Comparison of ENCODE assay signal across 11 cellular contexts in the genomic region with DNA sequence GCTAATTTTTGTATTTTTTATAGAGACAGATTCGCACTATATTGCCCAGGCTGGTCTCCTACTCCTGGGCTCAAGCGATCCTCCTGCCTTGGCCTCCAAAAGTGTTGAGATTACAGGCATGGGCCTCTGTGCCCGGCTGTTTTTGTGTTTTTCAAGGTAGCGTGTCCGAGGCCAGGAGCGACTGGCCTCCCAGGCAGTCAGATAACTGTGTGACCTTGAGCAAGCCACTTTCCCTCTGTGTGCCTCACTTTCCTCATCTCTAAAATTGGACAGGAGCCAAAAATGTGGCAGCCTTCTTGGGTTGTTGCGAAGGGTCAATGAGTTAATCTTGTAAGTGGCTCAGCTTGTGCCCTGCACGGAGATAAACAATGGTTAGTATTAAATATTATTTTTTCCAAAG. TPM values are rescaled to one million over a fixed set of nuclear protein-coding genes. Genes with fewer than 3 reads are reported as not detected.
A peak's percentile ranks its signal among the peaks of the same experiment; 100 is the strongest.
DNase-seq lines count a peak whose midpoint lies in the region; ATAC-seq and TF ChIP-seq lines count a peak whose summit lies in the region.
"Had no signal": no experiment of that assay in that cellular context is flagged by ENCODE, and none has a peak within 500 bp of the region (broad histone marks: within the 10 kb centered on the region; RNA-seq: fewer than 3 reads in every experiment).

No MANE protein-coding gene starts in this region.

- H3K4me3 Mint-ChIP-seq in MCF 10A (ENCODE audit: unreplicated experiment), result no peak overlapping the region
- H3K4me3 Mint-ChIP-seq in activated B cell treated with CpG ODN at 0.5 μM for 24 hours, result no peak overlapping the region
- H3K4me3 Mint-ChIP-seq in type B pancreatic cell, result peak overlapping the region; percentile 79

- 91% methylated on average over 8 of the region's 8 CpGs for whole genome bisulfite sequencing in mesenchymal stem cell

- H3K27ac ChIP-seq in breast epithelium, result no peak overlapping the region
- no peak overlapping the region for H3K27ac ChIP-seq in mesenchymal stem cell (ENCODE audit: low read length, poor library complexity, severe bottlenecking)

- no TSS peak for BruUV-seq in MCF 10A (replicated peaks; lab: Mats Ljungman, UMichigan)

- DNase-seq in MCF 10A (ENCODE audit: unreplicated experiment) (no peak), breast epithelium (ENCODE audit: low spot score in 2 of 2) (no peak), activated B cell treated with CpG ODN at 0.5 μM for 24 hours (no peak), mesenchymal stem cell (no peak), type B pancreatic cell (ENCODE audit: extremely low spot score, unreplicated experiment) (no peak), NCI-H2029 (lab: John Stamatoyannopoulos, UW) (no peak), CD1c-positive myeloid dendritic cell (ENCODE audit: extremely low spot score) (no peak)
- no peak for DNase-seq in effector CD8-positive, alpha-beta T cell (lab: John Stamatoyannopoulos, UW)
- DNase-seq: activated gamma-delta T cell treated with Interleukin-2 at 50 U/mL for 16 hours, C1 segment of cervical spinal cord, NCI-H1694 had no signal

- H2BK12ac ChIP-seq in mesenchymal stem cell (ENCODE audit: low read length in 2 of 2), result peak overlapping the region in 1 of 2 experiments; percentile 63

- no peak overlapping the region for H2BK5ac ChIP-seq in mesenchymal stem cell (ENCODE audit: low read depth, low read length, poor library complexity, severe bottlenecking)

- H3K27me3 Mint-ChIP-seq in MCF 10A (ENCODE audit: insufficient read depth, unreplicated experiment), result no peaks in the 10 kb centered on the region
- H3K27me3 Mint-ChIP-seq in activated B cell treated with CpG ODN at 0.5 μM for 24 hours, result no peaks in the 10 kb centered on the region
- H3K27me3 Mint-ChIP-seq in type B pancreatic cell, result no peaks in the 10 kb centered on the region

- H3K9me3 ChIP-seq in breast epithelium (no peaks in the 10 kb centered on the region), mesenchymal stem cell (ENCODE audit: control insufficient read depth, low read length) (no peaks in the 10 kb centered on the region)

- no peak overlapping the region for H3K4me2 ChIP-seq in mesenchymal stem cell (ENCODE audit: low read length, poor library complexity, severe bottlenecking)

- TF ChIP-seq CTCF in MCF 10A (IDR thresholded peaks at IDR 0.05; ENCODE audit: unreplicated experiment), result no peak
- TF ChIP-seq CTCF in breast epithelium (IDR thresholded peaks at IDR 0.05), result no peak
- TF ChIP-seq CTCF in activated B cell treated with CpG ODN at 0.5 μM for 24 hours (IDR thresholded peaks at IDR 0.05), result no peak
- TF ChIP-seq CTCF in type B pancreatic cell (conservative IDR thresholded peaks at IDR 0.05), result no peak

- H3K4me1 ChIP-seq in breast epithelium, result no peaks in the 10 kb centered on the region
- H3K4me1 ChIP-seq in mesenchymal stem cell (ENCODE audit: control insufficient read depth, insufficient read depth, low read depth, low read length), result peaks cover 5% of the 10 kb centered on the region

- H3K27me3 ChIP-seq in breast epithelium, result no peaks in the 10 kb centered on the region
- H3K27me3 ChIP-seq in mesenchymal stem cell (ENCODE audit: control insufficient read depth in 1 of 2, insufficient read depth in 1 of 2, low read length in 2 of 2), result no peaks in the 10 kb centered on the region

- H4K8ac ChIP-seq in mesenchymal stem cell (ENCODE audit: low read length), result no peak overlapping the region

- no peak overlapping the region for H2AFZ ChIP-seq in mesenchymal stem cell (ENCODE audit: low read depth, low read length)

- no peak overlapping the region for H3K4me3 ChIP-seq in breast epithelium
- peak overlapping the region in 1 of 2 experiments; percentile 89 for H3K4me3 ChIP-seq in mesenchymal stem cell (ENCODE audit: insufficient read depth in 1 of 2, low read depth in 1 of 2, low read length in 2 of 2)

- peak overlapping the region; percentile 17 to 46 for H3K4ac ChIP-seq in mesenchymal stem cell (ENCODE audit: low read depth in 1 of 2, low read length in 2 of 2)

- no peaks in the 10 kb centered on the region for H3K36me3 ChIP-seq in breast epithelium
- H3K36me3 ChIP-seq in mesenchymal stem cell (ENCODE audit: control insufficient read depth in 1 of 2, insufficient read depth in 2 of 2, low read depth in 1 of 2, low read length in 2 of 2), result no peaks in the 10 kb centered on the region

- no peak overlapping the region for H2AK5ac ChIP-seq in mesenchymal stem cell (ENCODE audit: low read length, severe bottlenecking)

- no peak overlapping the region for H3K14ac ChIP-seq in mesenchymal stem cell (ENCODE audit: low read length in 2 of 2)

- H3K9me3 Mint-ChIP-seq in MCF 10A (ENCODE audit: unreplicated experiment) (no peaks in the 10 kb centered on the region), activated B cell treated with CpG ODN at 0.5 μM for 24 hours (no peaks in the 10 kb centered on the region), type B pancreatic cell (no peaks in the 10 kb centered on the region)

- H3K9ac ChIP-seq in mesenchymal stem cell (ENCODE audit: low read length), result peak overlapping the region; percentile 90

- H2BK120ac ChIP-seq in mesenchymal stem cell (ENCODE audit: low read depth, low read length), result no peak overlapping the region

- no peak for ATAC-seq in activated B cell treated with CpG ODN at 0.5 μM for 24 hours (ENCODE audit: low read depth)

- CTCF ChIA-PET in MCF 10A (lab: Yijun Ruan, JAX), result interaction anchor here (0.7 to 1.1 kb wide), 3 partner anchors 68 to 144 kb away, joined by 3 to 10 read pairs (median 3); no protein-coding TSS in a partner anchor
- CTCF ChIA-PET in activated B cell treated with CpG ODN at 0.5 μM for 24 hours (lab: Charles Lee), result no interaction called here

- peaks cover 39% of the 10 kb centered on the region for H3K79me1 ChIP-seq in mesenchymal stem cell (replicated peaks; ENCODE audit: low read length, poor library complexity, severe bottlenecking)

- H3K36me3 Mint-ChIP-seq in MCF 10A (ENCODE audit: insufficient read depth, unreplicated experiment), result peaks cover 9% of the 10 kb centered on the region
- H3K36me3 Mint-ChIP-seq in activated B cell treated with CpG ODN at 0.5 μM for 24 hours (ENCODE audit: low read depth), result peaks cover 8% of the 10 kb centered on the region
- H3K36me3 Mint-ChIP-seq in type B pancreatic cell, result peaks cover 4% of the 10 kb centered on the region

- H3K23ac ChIP-seq in mesenchymal stem cell (ENCODE audit: low read length in 2 of 2), result no peak overlapping the region

- peaks cover 14% of the 10 kb centered on the region for H3K4me1 Mint-ChIP-seq in MCF 10A (ENCODE audit: insufficient read depth, unreplicated experiment)
- peaks cover 48% of the 10 kb centered on the region for H3K4me1 Mint-ChIP-seq in activated B cell treated with CpG ODN at 0.5 μM for 24 hours
- H3K4me1 Mint-ChIP-seq in type B pancreatic cell (ENCODE audit: unreplicated experiment), result peaks cover 25% of the 10 kb centered on the region

- intact Hi-C loops in MCF 10A (cut with micrococcal nuclease) (loop anchor here (5.0 kb wide), 1 partner anchor 75 kb away; no protein-coding TSS in a partner anchor), breast epithelium (cut with DNase I; ENCODE audit: low total_unique reads) (loop anchor here (10.0 kb wide), 1 partner anchor 67 kb away; a partner anchor contains a TSS), activated B cell treated with CpG ODN at 0.5 μM for 24 hours (cut with micrococcal nuclease) (no loop called here)

- no peak overlapping the region for H2BK15ac ChIP-seq in mesenchymal stem cell (ENCODE audit: low read depth, poor library complexity, severe bottlenecking)

- H4K91ac ChIP-seq in mesenchymal stem cell (ENCODE audit: low read length), result no peak overlapping the region

- peak overlapping the region; percentile 42 for H3K27ac Mint-ChIP-seq in MCF 10A (ENCODE audit: low read depth, unreplicated experiment)
- H3K27ac Mint-ChIP-seq in activated B cell treated with CpG ODN at 0.5 μM for 24 hours, result peak overlapping the region; percentile 56
- H3K27ac Mint-ChIP-seq in type B pancreatic cell, result peak overlapping the region; percentile 94

- H3K18ac ChIP-seq in mesenchymal stem cell (ENCODE audit: low read depth in 1 of 2, low read length in 2 of 2), result peak overlapping the region in 1 of 2 experiments; percentile 66

- POLR2A ChIA-PET in MCF 10A (lab: Yijun Ruan, JAX) (interaction anchor here (0.7 to 3.7 kb wide), 6 partner anchors 14 to 71 kb away, joined by 3 to 32 read pairs (median 6); a partner anchor contains a TSS), activated B cell treated with CpG ODN at 0.5 μM for 24 hours (lab: Charles Lee) (interaction anchor here (0.6 to 2.8 kb wide), 3 partner anchors 9 to 368 kb away, joined by 3 to 25 read pairs (median 5); a partner anchor contains a TSS)

- no peak for TF ChIP-seq POLR2A in breast epithelium (IDR thresholded peaks at IDR 0.05)

RNA-seq across cellular contexts. Expression of a gene that starts 2.4 kb away (rescaled TPM):
- total RNA-seq in MCF 10A (2022) (72.5 and 95.3 TPM in 2 replicates), breast epithelium (10 to 100 TPM; 14.6 to 26.9 (median 21.3) TPM), activated B cell treated with CpG ODN at 0.5 μM for 24 hours (46.5 and 49.8 TPM in 2 replicates), type B pancreatic cell (ENCODE audit: low replicate concordance) (38.1 and 53.7 TPM in 2 replicates)
- polyA plus RNA-seq in mesenchymal stem cell (2013, experiment 1 of 2), result 42.8 TPM
- 39.9 TPM for polyA plus RNA-seq in mesenchymal stem cell (2013, experiment 2 of 2)

Comparison
In these comparisons a context has a peak if more than half of its experiments do, and no peak if none do; other contexts are left out.
1. H3K27ac Mint-ChIP-seq: peak in every context shown above with its lines; median percentile 94 in type B pancreatic cell; 56 in activated B cell treated with CpG ODN at 0.5 μM for 24 hours; 42 in MCF 10A.